In the genomic region with DNA sequence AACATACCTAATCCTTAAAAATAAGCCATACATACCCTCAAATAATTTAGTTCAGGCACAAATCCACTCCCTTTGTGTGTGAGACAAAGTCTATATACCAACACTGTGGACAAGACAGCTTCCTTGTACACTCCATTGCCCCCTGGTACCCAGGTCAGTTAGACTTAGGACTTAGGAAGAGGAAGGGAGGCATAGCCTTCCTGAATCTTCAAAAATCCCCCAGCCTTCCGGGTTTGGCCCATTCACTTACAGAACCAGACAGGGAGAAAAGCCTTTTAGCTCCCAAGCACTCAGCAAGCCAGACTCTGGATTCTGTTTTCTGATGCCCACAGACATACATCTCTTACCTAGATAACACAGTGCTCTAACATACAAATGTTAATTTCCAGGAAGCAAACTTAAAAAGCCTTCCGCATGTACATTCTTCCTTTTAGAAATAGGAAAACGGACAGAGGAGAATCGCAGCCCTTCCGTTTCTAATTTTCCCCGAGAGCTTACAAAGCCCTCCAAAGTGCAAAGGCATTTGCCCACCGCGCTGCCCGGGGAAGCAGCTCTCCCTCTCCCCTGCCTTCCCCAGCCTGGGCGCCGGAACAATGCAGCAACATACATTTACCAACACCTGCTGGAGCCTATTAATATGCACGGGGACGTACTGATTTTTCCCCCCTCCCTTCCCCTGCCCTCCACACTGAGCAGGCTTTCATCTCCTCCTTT, we compare ENCODE assay signal across 10 cellular contexts.
A peak's percentile ranks its signal among the peaks of the same experiment; 100 is the strongest.
DNase-seq lines count a peak whose midpoint lies in the region; ATAC-seq and TF ChIP-seq lines count a peak whose summit lies in the region.
"Had no signal": no experiment of that assay in that cellular context is flagged by ENCODE, and none has a peak within 500 bp of the region (broad histone marks: within the 10 kb centered on the region; RNA-seq: fewer than 3 reads in every experiment).

No MANE protein-coding gene starts in this region.

- H3K27ac Mint-ChIP-seq in endothelial cell (ENCODE audit: unreplicated experiment) = peak overlapping the region; percentile 89
- H3K27ac Mint-ChIP-seq in neural progenitor cell = peak overlapping the region; percentile 100
- no peak overlapping the region for H3K27ac Mint-ChIP-seq in activated T-cell treated with anti-CD3 and anti-CD28 coated beads, Interleukin-2, amount 50 U/mL, for 24 hours
- H3K27ac Mint-ChIP-seq: stimulated activated effector memory CD8-positive, alpha-beta T cell treated with anti-CD3 and anti-CD28 coated beads, Interleukin-12 subunit alpha, Interleukin-12 subunit beta, amount 100 ng/mL, for 72 hours had no signal

- peak overlapping the region; percentile 99 for H3K27ac ChIP-seq in neural progenitor cell
- H3K27ac ChIP-seq: BLaER1 treated with 17β-estradiol and CSF1 and Interleukin-3, amounts not matched to agents 10 nM and 100 nM had no signal

- no peaks in the 10 kb centered on the region for H3K27me3 ChIP-seq in neural progenitor cell
- H3K27me3 ChIP-seq: BLaER1 treated with 17β-estradiol and CSF1 and Interleukin-3, amounts not matched to agents 10 nM and 100 nM had no signal

- peaks cover 62% of the 10 kb centered on the region for H3K79me2 ChIP-seq in neural progenitor cell (ENCODE audit: low read depth)

- H3K9me3 ChIP-seq in neural progenitor cell (ENCODE audit: low read depth) = no peaks in the 10 kb centered on the region

- no peaks in the 10 kb centered on the region for H4K20me1 ChIP-seq in neural progenitor cell (ENCODE audit: low read depth)
- H4K20me1 ChIP-seq: BLaER1 treated with 17β-estradiol and CSF1 and Interleukin-3, amounts not matched to agents 10 nM and 100 nM had no signal

- ATAC-seq in GM21390 (IDR thresholded peaks at IDR 0.05; ENCODE audit: unreplicated experiment) (no peak), GM18511 (IDR thresholded peaks at IDR 0.05; ENCODE audit: unreplicated experiment) (no peak)
- ATAC-seq: stimulated activated effector memory CD8-positive, alpha-beta T cell treated with anti-CD3 and anti-CD28 coated beads, Interleukin-12 subunit alpha, Interleukin-12 subunit beta, amount 100 ng/mL, for 72 hours had no signal

- H3K36me3 ChIP-seq in neural progenitor cell = no peaks in the 10 kb centered on the region
- H3K36me3 ChIP-seq: BLaER1 treated with 17β-estradiol and CSF1 and Interleukin-3, amounts not matched to agents 10 nM and 100 nM had no signal

- DNase-seq in AG04449 (ENCODE audit: low read depth, low spot score) = no peak
- peak; percentile 31 for DNase-seq in NCI-H2171 (lab: John Stamatoyannopoulos, UW)
- peak; percentile 38 for DNase-seq in endothelial cell (ENCODE audit: low spot score)
- peak; percentile 49 for DNase-seq in neural progenitor cell (ENCODE audit: low spot score)
- no peak for DNase-seq in NCI-H187 treated with DMSO at 0.1 percent for 48 hours (lab: John Stamatoyannopoulos, UW)
- no peak for DNase-seq in activated T-cell treated with anti-CD3 and anti-CD28 coated beads, Interleukin-2, amount 50 U/mL, for 24 hours

- H3K4me3 ChIP-seq in AG04449 (ENCODE audit: low read depth, low read length) (peak overlapping the region; percentile 46), neural progenitor cell (peak overlapping the region; percentile 69)
- H3K4me3 ChIP-seq: BLaER1 treated with 17β-estradiol and CSF1 and Interleukin-3, amounts not matched to agents 10 nM and 100 nM had no signal

- TF ChIP-seq CTCF in AG04449 (IDR thresholded peaks at IDR 0.05; ENCODE audit: insufficient read depth, low read length, missing control alignments) (no peak), endothelial cell (IDR thresholded peaks at IDR 0.05; ENCODE audit: unreplicated experiment) (no peak), neural progenitor cell (IDR thresholded peaks at IDR 0.05) (no peak)

- H3K4me2 ChIP-seq in neural progenitor cell = peak overlapping the region; percentile 96

- H3K36me3 Mint-ChIP-seq in endothelial cell (ENCODE audit: low read depth, unreplicated experiment) (no peaks in the 10 kb centered on the region), neural progenitor cell (no peaks in the 10 kb centered on the region)
- no peaks in the 10 kb centered on the region for H3K36me3 Mint-ChIP-seq in activated T-cell treated with anti-CD3 and anti-CD28 coated beads, Interleukin-2, amount 50 U/mL, for 24 hours (ENCODE audit: low read depth)
- H3K36me3 Mint-ChIP-seq: stimulated activated effector memory CD8-positive, alpha-beta T cell treated with anti-CD3 and anti-CD28 coated beads, Interleukin-12 subunit alpha, Interleukin-12 subunit beta, amount 100 ng/mL, for 72 hours had no signal

- peak overlapping the region; percentile 61 for H3K9ac ChIP-seq in neural progenitor cell
- H3K9ac ChIP-seq: BLaER1 treated with 17β-estradiol and CSF1 and Interleukin-3, amounts not matched to agents 10 nM and 100 nM had no signal

- CTCF ChIA-PET in AG04449 (lab: Yijun Ruan, JAX) = interaction anchor here (0.6 to 2.4 kb wide), 2 partner anchors 10 to 1526 kb away, joined by 4 to 5 read pairs; no protein-coding TSS in a partner anchor

- H3K9me3 Mint-ChIP-seq in endothelial cell (ENCODE audit: unreplicated experiment) = no peaks in the 10 kb centered on the region
- no peaks in the 10 kb centered on the region for H3K9me3 Mint-ChIP-seq in neural progenitor cell
- no peaks in the 10 kb centered on the region for H3K9me3 Mint-ChIP-seq in activated T-cell treated with anti-CD3 and anti-CD28 coated beads, Interleukin-2, amount 50 U/mL, for 24 hours

- H3K4me1 ChIP-seq in neural progenitor cell = peaks cover 39% of the 10 kb centered on the region

- H3K27me3 Mint-ChIP-seq in endothelial cell (ENCODE audit: unreplicated experiment) (no peaks in the 10 kb centered on the region), neural progenitor cell (ENCODE audit: insufficient read depth, low read depth) (peaks cover 4% of the 10 kb centered on the region)
- peaks cover 26% of the 10 kb centered on the region for H3K27me3 Mint-ChIP-seq in activated T-cell treated with anti-CD3 and anti-CD28 coated beads, Interleukin-2, amount 50 U/mL, for 24 hours

- peaks cover 20% of the 10 kb centered on the region for H3K4me1 Mint-ChIP-seq in endothelial cell (ENCODE audit: unreplicated experiment)
- peaks cover 54% of the 10 kb centered on the region for H3K4me1 Mint-ChIP-seq in neural progenitor cell
- no peaks in the 10 kb centered on the region for H3K4me1 Mint-ChIP-seq in activated T-cell treated with anti-CD3 and anti-CD28 coated beads, Interleukin-2, amount 50 U/mL, for 24 hours (ENCODE audit: low read depth)
- H3K4me1 Mint-ChIP-seq: stimulated activated effector memory CD8-positive, alpha-beta T cell treated with anti-CD3 and anti-CD28 coated beads, Interleukin-12 subunit alpha, Interleukin-12 subunit beta, amount 100 ng/mL, for 72 hours had no signal

- H2AFZ ChIP-seq in neural progenitor cell (replicated peaks) = no peak overlapping the region

- H3K4me3 Mint-ChIP-seq in endothelial cell (ENCODE audit: unreplicated experiment) (peak overlapping the region; percentile 78), neural progenitor cell (peak overlapping the region; percentile 94)
- H3K4me3 Mint-ChIP-seq in activated T-cell treated with anti-CD3 and anti-CD28 coated beads, Interleukin-2, amount 50 U/mL, for 24 hours = no peak overlapping the region
- H3K4me3 Mint-ChIP-seq: stimulated activated effector memory CD8-positive, alpha-beta T cell treated with anti-CD3 and anti-CD28 coated beads, Interleukin-12 subunit alpha, Interleukin-12 subunit beta, amount 100 ng/mL, for 72 hours had no signal

- POLR2A ChIA-PET in AG04449 (lab: Yijun Ruan, JAX) = no interaction called here

- H3F3A ChIP-seq in neural progenitor cell (ENCODE audit: low read depth) = peaks cover 37% of the 10 kb centered on the region

Comparison
In these comparisons a context has a peak if more than half of its experiments do, and no peak if none do; other contexts are left out.
1. DNase-seq: peak in NCI-H2171 (single experiment), endothelial cell (single experiment) and neural progenitor cell (single experiment); none in AG04449 (single experiment), NCI-H187 treated with DMSO at 0.1 percent for 48 hours (single experiment) and activated T-cell treated with anti-CD3 and anti-CD28 coated beads, Interleukin-2, amount 50 U/mL, for 24 hours (single experiment).